1 cellular context compared by ENCODE assay signal in the genomic region with DNA sequence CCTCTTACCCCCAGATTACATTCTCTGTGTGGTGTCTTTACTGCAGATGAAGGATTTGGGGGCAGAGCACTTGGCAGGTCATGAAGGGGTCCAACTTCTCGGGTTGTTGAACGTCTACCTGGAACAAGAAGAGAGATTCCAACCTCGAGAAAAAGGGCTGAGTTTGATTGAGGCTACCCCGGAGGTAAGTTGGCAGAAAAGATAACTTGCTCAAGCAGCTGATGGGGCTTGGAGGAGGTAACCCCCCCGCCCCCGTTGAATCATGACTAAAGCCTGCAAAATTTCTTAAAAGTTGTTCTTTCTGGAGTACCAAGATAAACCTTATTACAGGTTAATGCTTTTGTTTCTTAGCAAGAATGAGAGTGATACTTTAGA.
TF ChIP-seq lines count a peak whose summit lies in the region.

No MANE protein-coding gene starts in this region.

TF ChIP-seq in GM12878, 131 proteins besides CTCF, POLR2A, EP300 and RAD21 (continued from another document):
- no peak for TF ChIP-seq BMI1 (IDR thresholded peaks at IDR 0.05; ENCODE audit: borderline replicate concordance)
- TF ChIP-seq SMAD5 (IDR thresholded peaks at IDR 0.05; ENCODE audit: low read depth) = no peak
- TF ChIP-seq MXI1 (IDR thresholded peaks at IDR 0.05; ENCODE audit: low read depth, low read length) = peak; percentile 12; the same call in 1 of the 2 replicates
- TF ChIP-seq KDM1A (IDR thresholded peaks at IDR 0.05; ENCODE audit: borderline replicate concordance) = no peak
- TF ChIP-seq NR2F1 (conservative IDR thresholded peaks at IDR 0.05) = 0 out of 2 replicates have a peak, but pooled peaks have one; percentile 5
- peak; percentile 31 for TF ChIP-seq SMAD1 (IDR thresholded peaks at IDR 0.05; ENCODE audit: low read depth, partially characterized antibody)
- TF ChIP-seq, protein P1, sequence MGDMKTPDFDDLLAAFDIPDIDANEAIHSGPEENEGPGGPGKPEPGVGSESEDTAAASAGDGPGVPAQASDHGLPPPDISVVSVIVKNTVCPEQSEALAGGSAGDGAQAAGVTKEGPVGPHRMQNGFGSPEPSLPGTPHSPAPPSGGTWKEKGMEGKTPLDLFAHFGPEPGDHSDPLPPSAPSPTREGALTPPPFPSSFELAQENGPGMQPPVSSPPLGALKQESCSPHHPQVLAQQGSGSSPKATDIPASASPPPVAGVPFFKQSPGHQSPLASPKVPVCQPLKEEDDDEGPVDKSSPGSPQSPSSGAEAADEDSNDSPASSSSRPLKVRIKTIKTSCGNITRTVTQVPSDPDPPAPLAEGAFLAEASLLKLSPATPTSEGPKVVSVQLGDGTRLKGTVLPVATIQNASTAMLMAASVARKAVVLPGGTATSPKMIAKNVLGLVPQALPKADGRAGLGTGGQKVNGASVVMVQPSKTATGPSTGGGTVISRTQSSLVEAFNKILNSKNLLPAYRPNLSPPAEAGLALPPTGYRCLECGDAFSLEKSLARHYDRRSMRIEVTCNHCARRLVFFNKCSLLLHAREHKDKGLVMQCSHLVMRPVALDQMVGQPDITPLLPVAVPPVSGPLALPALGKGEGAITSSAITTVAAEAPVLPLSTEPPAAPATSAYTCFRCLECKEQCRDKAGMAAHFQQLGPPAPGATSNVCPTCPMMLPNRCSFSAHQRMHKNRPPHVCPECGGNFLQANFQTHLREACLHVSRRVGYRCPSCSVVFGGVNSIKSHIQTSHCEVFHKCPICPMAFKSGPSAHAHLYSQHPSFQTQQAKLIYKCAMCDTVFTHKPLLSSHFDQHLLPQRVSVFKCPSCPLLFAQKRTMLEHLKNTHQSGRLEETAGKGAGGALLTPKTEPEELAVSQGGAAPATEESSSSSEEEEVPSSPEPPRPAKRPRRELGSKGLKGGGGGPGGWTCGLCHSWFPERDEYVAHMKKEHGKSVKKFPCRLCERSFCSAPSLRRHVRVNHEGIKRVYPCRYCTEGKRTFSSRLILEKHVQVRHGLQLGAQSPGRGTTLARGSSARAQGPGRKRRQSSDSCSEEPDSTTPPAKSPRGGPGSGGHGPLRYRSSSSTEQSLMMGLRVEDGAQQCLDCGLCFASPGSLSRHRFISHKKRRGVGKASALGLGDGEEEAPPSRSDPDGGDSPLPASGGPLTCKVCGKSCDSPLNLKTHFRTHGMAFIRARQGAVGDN (IDR thresholded peaks at IDR 0.05) = 0 out of 2 replicates have a peak, but pooled peaks have one; percentile 24
